29 cellular contexts compared by ENCODE assay signal in the genomic region with DNA sequence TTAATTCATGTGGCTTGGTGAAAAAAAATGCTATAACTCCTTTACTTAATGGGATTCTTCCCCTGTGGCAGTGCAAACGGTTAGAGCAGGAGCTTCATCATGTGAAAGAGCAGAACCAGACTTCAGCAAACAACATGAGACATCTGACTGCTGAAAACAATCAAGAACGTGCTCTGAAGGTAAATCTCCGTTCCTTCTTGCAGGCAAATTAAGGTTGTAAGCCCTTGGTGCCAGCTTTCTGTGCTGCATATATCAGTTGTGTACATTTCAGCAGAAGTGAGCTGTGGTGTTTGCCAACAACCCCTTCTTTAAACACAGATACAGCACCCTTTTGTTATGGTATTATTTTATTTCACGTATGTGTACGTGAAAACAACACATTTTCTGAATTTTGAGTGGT.
DNase-seq lines count a peak whose midpoint lies in the region; ATAC-seq, FAIRE-seq and TF ChIP-seq lines count a peak whose summit lies in the region.
"Had no signal": no experiment of that assay in that cellular context is flagged by ENCODE, and none has a peak within 500 bp of the region (broad histone marks: within the 10 kb centered on the region; RNA-seq: fewer than 3 reads in every experiment).

No MANE protein-coding gene starts in this region.

- TF ChIP-seq CTCF in bronchial epithelial cell (IDR thresholded peaks at IDR 0.05; ENCODE audit: insufficient read depth, low read length, severe bottlenecking) (no peak), spleen (IDR thresholded peaks at IDR 0.05 in 8 of 11, conservative IDR thresholded peaks at IDR 0.05 in 3 of 11) (no peak)

- H3K4me3 ChIP-seq in bronchial epithelial cell (ENCODE audit: low read depth, low read length) (no peak overlapping the region), spleen (no peak overlapping the region)
- H3K4me3 ChIP-seq: adrenal gland, GM23248, skin epidermis, transverse colon had no signal

- DNase-seq in DMS153 treated with DMSO at 0.1 percent for 48 hours (lab: John Stamatoyannopoulos, UW; ENCODE audit: unreplicated experiment) (peak; percentile 10), NCI-H1417 (lab: John Stamatoyannopoulos, UW) (peak; percentile 28 to 99 (median 82)), NCI-H345 treated with DMSO at 0.1 percent for 48 hours (lab: John Stamatoyannopoulos, UW; ENCODE audit: unreplicated experiment) (peak; percentile 58), bronchial epithelial cell (ENCODE audit: low read depth) (peak; percentile 3), spleen (no peak)
- no peak for DNase-seq in activated naive CD4-positive, alpha-beta T cell treated with Interleukin-2 at 50 U/mL for 16 hours
- DNase-seq: activated CD4-positive, alpha-beta T cell treated with anti-CD3 and anti-CD28 coated beads for 48 hours; activated naive CD4-positive, alpha-beta T cell; activated T-cell treated with anti-CD3 and anti-CD28 coated beads, Interleukin-2, amount 50 U/mL, for 24 hours; adrenal gland; brain microvascular endothelial cell; CD4-positive, alpha-beta T cell; DMS 273 treated with DMSO at 0.1 percent for 48 hours; GDM1; GM23248; head of caudate nucleus; left cardiac atrium; mesenchymal stem cell; MV-4-11; NCI-H2227 treated with DMSO at 0.1 percent for 48 hours; SK-N-SH; stimulated activated CD4-positive, alpha-beta T cell treated with anti-CD3 and anti-CD28 coated beads, Interleukin-1b, Interleukin-23, amount 100 ng/mL, for 48 hours; T-helper 2 cell; transverse colon had no signal

- H3K27ac ChIP-seq in spleen: no peak overlapping the region
- H3K27ac ChIP-seq: adrenal gland, brain microvascular endothelial cell, epithelial cell of prostate, GM23248, KMS-11, skin epidermis, transverse colon had no signal

- H3K36me3 ChIP-seq in bronchial epithelial cell (ENCODE audit: control insufficient read depth, insufficient read depth, low read length): no peaks in the 10 kb centered on the region
- H3K36me3 ChIP-seq in spleen: no peaks in the 10 kb centered on the region
- H3K36me3 ChIP-seq: adrenal gland, brain microvascular endothelial cell, transverse colon had no signal

- no peaks in the 10 kb centered on the region for H3K4me1 ChIP-seq in spleen
- H3K4me1 ChIP-seq: adrenal gland, transverse colon had no signal

- peaks cover 0 to 26% (median 14%) of the 10 kb centered on the region in 8 donors for H3K9me3 ChIP-seq in spleen
- H3K9me3 ChIP-seq: adrenal gland, SK-N-SH had no signal

- no peak for TF ChIP-seq POLR2A in spleen (IDR thresholded peaks at IDR 0.05)

- no peak for ATAC-seq in HG03135 (IDR thresholded peaks at IDR 0.05; ENCODE audit: unreplicated experiment)
- no peak for ATAC-seq in HG02870 (IDR thresholded peaks at IDR 0.05; ENCODE audit: unreplicated experiment)
- ATAC-seq: left cardiac atrium had no signal

- H3K27me3 ChIP-seq in bronchial epithelial cell (ENCODE audit: control insufficient read depth, insufficient read depth, low read length) (no peaks in the 10 kb centered on the region), spleen (replicated peaks in 1 of 7) (no peaks in the 10 kb centered on the region)
- H3K27me3 ChIP-seq: adrenal gland, brain microvascular endothelial cell, transverse colon had no signal

- intact Hi-C loops in spleen (cut with DNase I; ENCODE audit: low total_unique reads): no loop called here

- FAIRE-seq in bronchial epithelial cell (lab: Jason Lieb, UNC): no peak

- 53 to 63% (median 59%) methylated on average over 5 of the region's 5 CpGs for WGBS in spleen, 5 donors

Comparison
In these comparisons a context has a peak if more than half of its experiments do, and no peak if none do; other contexts are left out.
1. DNase-seq: peak in DMS153 treated with DMSO at 0.1 percent for 48 hours (single experiment), NCI-H1417 (3 of 3), NCI-H345 treated with DMSO at 0.1 percent for 48 hours (single experiment) and bronchial epithelial cell (single experiment); none in activated naive CD4-positive, alpha-beta T cell treated with Interleukin-2 at 50 U/mL for 16 hours (single experiment) and spleen (single experiment).